ENCODE assay signal across 29 cellular contexts in the genomic region with DNA sequence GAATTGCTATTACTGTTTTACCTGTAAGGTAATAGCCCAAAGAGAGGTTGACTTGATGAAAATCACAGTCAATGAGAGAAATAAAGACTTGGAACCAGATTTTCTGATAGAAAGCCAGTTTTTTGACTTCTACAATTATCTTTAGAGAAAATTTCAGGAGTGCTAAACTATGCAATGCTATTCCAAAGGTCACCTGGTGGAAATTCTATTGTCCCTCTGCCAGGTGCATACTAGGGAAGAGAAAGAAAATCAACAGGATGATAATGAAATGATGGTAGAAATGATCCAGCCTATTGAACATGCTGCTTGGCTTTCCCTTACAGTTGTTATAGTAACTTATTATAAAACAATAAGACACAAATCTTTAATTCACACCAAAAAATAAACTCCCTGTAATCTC.
"Had no signal": no experiment of that assay in that cellular context is flagged by ENCODE, and none has a peak within 500 bp of the region (broad histone marks: within the 10 kb centered on the region; RNA-seq: fewer than 3 reads in every experiment).

No MANE protein-coding gene starts in this region.

- H3K27ac Mint-ChIP-seq: dendritic cell treated with granulocyte-macrophage colony-stimulating factor and Interleukin-4, amounts not matched to agents 40 ng/mL and 50 ng/mL, for 4 days; effector memory CD8-positive, alpha-beta T cell; endodermal cell had no signal

- H3K4me1 ChIP-seq: colonic mucosa, esophagus squamous epithelium, foreskin keratinocyte had no signal

- H3K9me3 ChIP-seq: colonic mucosa, esophagus muscularis mucosa, esophagus squamous epithelium, gastrocnemius medialis, gastroesophageal sphincter, heart left ventricle, heart right ventricle had no signal

- H3K4me3 ChIP-seq: colonic mucosa, coronary artery, dorsolateral prefrontal cortex, esophagus muscularis mucosa, esophagus squamous epithelium, gastrocnemius medialis, gastroesophageal sphincter, heart left ventricle, heart right ventricle had no signal

- H3K36me3 ChIP-seq: colonic mucosa, esophagus muscularis mucosa, esophagus squamous epithelium, gastrocnemius medialis, gastroesophageal sphincter, heart left ventricle, heart right ventricle had no signal

- H3K27ac ChIP-seq: colonic mucosa, coronary artery, dorsolateral prefrontal cortex, epithelial cell of prostate, esophagus muscularis mucosa, esophagus squamous epithelium, foreskin keratinocyte, gastrocnemius medialis, gastroesophageal sphincter, heart left ventricle, heart right ventricle had no signal

- H3K4me3 Mint-ChIP-seq: dendritic cell treated with granulocyte-macrophage colony-stimulating factor and Interleukin-4, amounts not matched to agents 40 ng/mL and 50 ng/mL, for 4 days; effector memory CD8-positive, alpha-beta T cell; endodermal cell had no signal

- DNase-seq: colonic mucosa; cortex of kidney; dermis blood vessel endothelial cell; dorsolateral prefrontal cortex; effector CD4-positive, alpha-beta T cell; effector CD8-positive, alpha-beta T cell; effector memory CD4-positive, alpha-beta T cell; effector memory CD8-positive, alpha-beta T cell; endodermal cell; erythroblast; esophagus squamous epithelium; foreskin fibroblast; foreskin keratinocyte; foreskin melanocyte; gastrocnemius medialis; glutamatergic neuron; head of caudate nucleus; heart left ventricle; heart right ventricle had no signal

- H3K27me3 Mint-ChIP-seq: dendritic cell treated with granulocyte-macrophage colony-stimulating factor and Interleukin-4, amounts not matched to agents 40 ng/mL and 50 ng/mL, for 4 days; effector memory CD8-positive, alpha-beta T cell had no signal

- H3K9me3 Mint-ChIP-seq: dendritic cell treated with granulocyte-macrophage colony-stimulating factor and Interleukin-4, amounts not matched to agents 40 ng/mL and 50 ng/mL, for 4 days; effector memory CD8-positive, alpha-beta T cell; endodermal cell had no signal

- ATAC-seq: effector memory CD8-positive, alpha-beta T cell; esophagus mucosa; foreskin keratinocyte; gastrocnemius medialis; gastroesophageal sphincter; heart left ventricle; heart right ventricle had no signal

- H3K27me3 ChIP-seq: colonic mucosa, dorsolateral prefrontal cortex, esophagus muscularis mucosa, esophagus squamous epithelium, foreskin keratinocyte, gastrocnemius medialis, gastroesophageal sphincter, heart left ventricle, heart right ventricle had no signal

- FAIRE-seq: colon, endometrium, endothelial cell of umbilical vein, frontal cortex had no signal
